Comparison of ENCODE assay signal across 21 cellular contexts in genomic region chr14:90730367-90730766, GRCh38.
"Had no signal": no experiment of that assay in that cellular context is flagged by ENCODE, and none has a peak within 500 bp of the region (broad histone marks: within the 10 kb centered on the region; RNA-seq: fewer than 3 reads in every experiment).

No MANE protein-coding gene starts in this region.

- H3K27me3 ChIP-seq: cardiac muscle cell, heart left ventricle, left lung, right atrium auricular region, sigmoid colon, stomach, suprapubic skin, thyroid gland, upper lobe of left lung, vagina had no signal

- H3K9me3 Mint-ChIP-seq: endodermal cell; memory B cell; natural killer cell treated with Interleukin-12 subunit alpha and Interleukin-12 subunit beta and Interleukin-15 and Interleukin-18, amount 100 ng/mL, for 72 hours had no signal

- DNase-seq: effector CD4-positive, alpha-beta T cell; endodermal cell; erythroblast; heart left ventricle; hippocampal formation; left lung; lower lobe of right lung; midbrain; sigmoid colon; stimulated activated CD4-positive, alpha-beta T cell treated with anti-CD3 and anti-CD28 coated beads, Interleukin-2, amount 100 ng/mL, for 24 hours; stimulated activated naive CD4-positive, alpha-beta T cell; stomach; thyroid gland; upper lobe of left lung had no signal

- H3K27ac Mint-ChIP-seq: endodermal cell; memory B cell; natural killer cell treated with Interleukin-12 subunit alpha and Interleukin-12 subunit beta and Interleukin-15 and Interleukin-18, amount 100 ng/mL, for 72 hours had no signal

- ATAC-seq: heart left ventricle; left lung; lower lobe of right lung; natural killer cell treated with Interleukin-12 subunit alpha and Interleukin-12 subunit beta and Interleukin-15 and Interleukin-18, amount 100 ng/mL, for 72 hours had no signal

- H3K9me3 ChIP-seq: heart left ventricle, left lung, lower lobe of right lung, right atrium auricular region, sigmoid colon, stomach, suprapubic skin, thyroid gland, upper lobe of left lung, vagina had no signal

- H3K4me1 Mint-ChIP-seq: memory B cell had no signal

- H3K4me3 Mint-ChIP-seq: endodermal cell; memory B cell; natural killer cell treated with Interleukin-12 subunit alpha and Interleukin-12 subunit beta and Interleukin-15 and Interleukin-18, amount 100 ng/mL, for 72 hours had no signal

- H3K27ac ChIP-seq: cardiac muscle cell, heart left ventricle, left lung, lower lobe of right lung, right atrium auricular region, sigmoid colon, skin epidermis, stomach, suprapubic skin, thyroid gland, upper lobe of left lung, vagina had no signal

- H3K36me3 Mint-ChIP-seq: natural killer cell treated with Interleukin-12 subunit alpha and Interleukin-12 subunit beta and Interleukin-15 and Interleukin-18, amount 100 ng/mL, for 72 hours had no signal

- H3K4me3 ChIP-seq: cardiac muscle cell, heart left ventricle, left lung, lower lobe of right lung, right atrium auricular region, sigmoid colon, skin epidermis, stomach, suprapubic skin, thyroid gland, upper lobe of left lung, vagina had no signal

- H3K36me3 ChIP-seq: cardiac muscle cell, left lung, lower lobe of right lung, right atrium auricular region, sigmoid colon, suprapubic skin, thyroid gland, vagina had no signal
